In the genomic region with DNA sequence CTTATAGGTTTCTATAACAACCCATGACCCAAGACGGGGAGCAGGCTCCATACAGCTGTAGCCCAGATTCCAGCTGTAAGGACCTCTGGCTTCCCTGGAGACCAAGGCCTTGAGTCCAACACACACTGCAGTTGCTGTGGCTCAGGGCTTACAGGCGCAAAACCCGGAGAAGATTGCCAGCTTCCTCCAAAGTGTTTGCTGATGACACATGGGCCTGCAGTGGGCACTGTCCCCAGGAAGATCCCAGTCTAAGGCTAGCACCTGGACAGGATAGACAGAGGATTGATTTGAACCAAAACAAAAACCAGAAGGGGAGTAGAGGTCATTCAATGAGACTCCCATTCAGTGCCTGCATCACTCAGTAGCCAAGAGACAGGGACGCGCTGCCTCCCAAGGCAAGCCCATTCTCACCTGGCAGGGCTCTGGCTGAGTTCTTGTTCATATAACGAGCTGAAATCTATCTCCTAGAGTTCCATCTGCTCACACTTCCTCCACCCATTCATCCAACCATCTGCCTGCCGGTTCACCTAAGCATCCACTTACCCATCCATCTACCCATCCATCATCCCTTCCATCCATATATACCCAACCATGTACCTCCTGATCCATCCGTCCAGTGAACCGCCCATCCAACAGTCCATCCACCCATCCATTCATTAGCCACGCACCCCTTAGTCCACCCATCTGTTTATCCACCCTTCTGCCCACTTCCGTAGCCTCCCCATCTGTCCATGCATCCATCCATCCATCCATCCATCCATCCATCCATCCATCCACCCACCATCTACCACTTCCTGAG, we compare ENCODE assay signal across 14 cellular contexts.
"Had no signal": no experiment of that assay in that cellular context is flagged by ENCODE, and none has a peak within 500 bp of the region (broad histone marks: within the 10 kb centered on the region; RNA-seq: fewer than 3 reads in every experiment).

No MANE protein-coding gene starts in this region.

- H3K4me3 Mint-ChIP-seq: activated naive CD8-positive, alpha-beta T cell treated with anti-CD3 and anti-CD28 coated beads, Interleukin-2, amount 10 ng/mL, durations not matched to agents 7 days and 5 days; activated T-cell treated with anti-CD3 and anti-CD28 coated beads, Interleukin-2, amount 50 U/mL, for 4 hours; neural crest cell; stimulated activated naive CD8-positive, alpha-beta T cell treated with anti-CD3 and anti-CD28 coated beads, Interleukin-15, amount 100 ng/mL, for 72 hours had no signal

- H3K4me1 ChIP-seq: colonic mucosa, gastroesophageal sphincter, pancreas had no signal

- H3K36me3 ChIP-seq: colonic mucosa, gastroesophageal sphincter, pancreas, thoracic aorta had no signal

- ATAC-seq: activated T-cell treated with anti-CD3 and anti-CD28 coated beads, Interleukin-2, amount 50 U/mL, for 4 hours; gastroesophageal sphincter; pancreas; stimulated activated naive CD8-positive, alpha-beta T cell treated with anti-CD3 and anti-CD28 coated beads, Interleukin-15, amount 100 ng/mL, for 72 hours had no signal

- H3K27me3 ChIP-seq: colonic mucosa, pancreas had no signal

- H3K27ac ChIP-seq: colonic mucosa, epithelial cell of prostate, gastroesophageal sphincter, pancreas, thoracic aorta had no signal

- H3K9me3 Mint-ChIP-seq: activated naive CD8-positive, alpha-beta T cell treated with anti-CD3 and anti-CD28 coated beads, Interleukin-2, amount 10 ng/mL, durations not matched to agents 7 days and 5 days; activated T-cell treated with anti-CD3 and anti-CD28 coated beads, Interleukin-2, amount 50 U/mL, for 4 hours; neural crest cell; stimulated activated naive CD8-positive, alpha-beta T cell treated with anti-CD3 and anti-CD28 coated beads, Interleukin-15, amount 100 ng/mL, for 72 hours had no signal

- H3K36me3 Mint-ChIP-seq: activated naive CD8-positive, alpha-beta T cell treated with anti-CD3 and anti-CD28 coated beads, Interleukin-2, amount 10 ng/mL, durations not matched to agents 7 days and 5 days had no signal

- H3K4me1 Mint-ChIP-seq: activated naive CD8-positive, alpha-beta T cell treated with anti-CD3 and anti-CD28 coated beads, Interleukin-2, amount 10 ng/mL, durations not matched to agents 7 days and 5 days; stimulated activated naive CD8-positive, alpha-beta T cell treated with anti-CD3 and anti-CD28 coated beads, Interleukin-15, amount 100 ng/mL, for 72 hours had no signal

- H3K9me3 ChIP-seq: colonic mucosa, gastroesophageal sphincter, pancreas, thoracic aorta had no signal

- H3K27ac Mint-ChIP-seq: activated naive CD8-positive, alpha-beta T cell treated with anti-CD3 and anti-CD28 coated beads, Interleukin-2, amount 10 ng/mL, durations not matched to agents 7 days and 5 days had no signal

- DNase-seq: activated gamma-delta T cell; activated naive CD8-positive, alpha-beta T cell treated with anti-CD3 and anti-CD28 coated beads, Interleukin-2, amount 10 ng/mL, durations not matched to agents 7 days and 5 days; activated T-cell treated with anti-CD3 and anti-CD28 coated beads, Interleukin-2, amount 50 U/mL, for 4 hours; anterior cingulate cortex; colonic mucosa; effector CD4-positive, alpha-beta T cell; pancreas; stimulated activated CD4-positive, alpha-beta T cell treated with anti-CD3 and anti-CD28 coated beads, Interleukin-4, amount 100 ng/mL, for 4 hours; stimulated activated naive CD8-positive, alpha-beta T cell treated with anti-CD3 and anti-CD28 coated beads, Interleukin-15, amount 100 ng/mL, for 72 hours; T-helper 2 cell had no signal

- H3K4me3 ChIP-seq: colonic mucosa, gastroesophageal sphincter, pancreas, thoracic aorta had no signal
